ENCODE assay signal across 1 cellular context in genomic region chr6:33507261-33507660, GRCh38.
TF ChIP-seq lines count a peak whose summit lies in the region.

No MANE protein-coding gene starts in this region.

TF ChIP-seq in HepG2, 621 proteins besides CTCF, POLR2A, EP300 and RAD21:
- TF ChIP-seq ZNF607 (CRISPR knock-in tag; IDR thresholded peaks at IDR 0.05; ENCODE audit: borderline replicate concordance), result no peak
- TF ChIP-seq TCF12 (IDR thresholded peaks at IDR 0.05), result no peak
- TF ChIP-seq TCF12 (CRISPR knock-in tag; IDR thresholded peaks at IDR 0.05), result no peak
- TF ChIP-seq PCBP1 (IDR thresholded peaks at IDR 0.05; ENCODE audit: borderline replicate concordance, low read depth, low read length), result no peak
- peak; percentile 36 for TF ChIP-seq FOSL2 (CRISPR knock-in tag; IDR thresholded peaks at IDR 0.05)
TF ChIP-seq in HepG2: peak in this region for 1.
